In genomic region chr7:150828384-150828783, GRCh38 we compare ENCODE assay signal across 3 cellular contexts.
A peak's percentile ranks its signal among the peaks of the same experiment; 100 is the strongest.
TF ChIP-seq lines count a peak whose summit lies in the region.

No MANE protein-coding gene starts in this region.

TF ChIP-seq in GM23338, 12 proteins besides CTCF, POLR2A, EP300 and RAD21:
- TF ChIP-seq POLR2AphosphoS5 (IDR thresholded peaks at IDR 0.05; ENCODE audit: low read depth) (no peak), CREB1 (CRISPR knock-in tag; IDR thresholded peaks at IDR 0.05; ENCODE audit: low read depth) (no peak)

TF ChIP-seq in HEK293, 187 proteins besides CTCF, POLR2A, EP300 and RAD21:
- TF ChIP-seq ZFP41 (tag by site-specific recombination; IDR thresholded peaks at IDR 0.05; ENCODE audit: borderline replicate concordance) (no peak), ZFP37 (tag by site-specific recombination; IDR thresholded peaks at IDR 0.05) (no peak), ZNF155 (tag by site-specific recombination; IDR thresholded peaks at IDR 0.05) (no peak), KLF16 (tag by site-specific recombination; IDR thresholded peaks at IDR 0.05) (no peak), ZNF24 (tag by site-specific recombination; IDR thresholded peaks at IDR 0.05) (no peak), ZNF18 (tag by site-specific recombination; IDR thresholded peaks at IDR 0.05) (no peak), ZNF664 (tag by site-specific recombination; IDR thresholded peaks at IDR 0.05) (peak; percentile 19; the same call in 1 of the 2 replicates)
- TF ChIP-seq, protein P1, sequence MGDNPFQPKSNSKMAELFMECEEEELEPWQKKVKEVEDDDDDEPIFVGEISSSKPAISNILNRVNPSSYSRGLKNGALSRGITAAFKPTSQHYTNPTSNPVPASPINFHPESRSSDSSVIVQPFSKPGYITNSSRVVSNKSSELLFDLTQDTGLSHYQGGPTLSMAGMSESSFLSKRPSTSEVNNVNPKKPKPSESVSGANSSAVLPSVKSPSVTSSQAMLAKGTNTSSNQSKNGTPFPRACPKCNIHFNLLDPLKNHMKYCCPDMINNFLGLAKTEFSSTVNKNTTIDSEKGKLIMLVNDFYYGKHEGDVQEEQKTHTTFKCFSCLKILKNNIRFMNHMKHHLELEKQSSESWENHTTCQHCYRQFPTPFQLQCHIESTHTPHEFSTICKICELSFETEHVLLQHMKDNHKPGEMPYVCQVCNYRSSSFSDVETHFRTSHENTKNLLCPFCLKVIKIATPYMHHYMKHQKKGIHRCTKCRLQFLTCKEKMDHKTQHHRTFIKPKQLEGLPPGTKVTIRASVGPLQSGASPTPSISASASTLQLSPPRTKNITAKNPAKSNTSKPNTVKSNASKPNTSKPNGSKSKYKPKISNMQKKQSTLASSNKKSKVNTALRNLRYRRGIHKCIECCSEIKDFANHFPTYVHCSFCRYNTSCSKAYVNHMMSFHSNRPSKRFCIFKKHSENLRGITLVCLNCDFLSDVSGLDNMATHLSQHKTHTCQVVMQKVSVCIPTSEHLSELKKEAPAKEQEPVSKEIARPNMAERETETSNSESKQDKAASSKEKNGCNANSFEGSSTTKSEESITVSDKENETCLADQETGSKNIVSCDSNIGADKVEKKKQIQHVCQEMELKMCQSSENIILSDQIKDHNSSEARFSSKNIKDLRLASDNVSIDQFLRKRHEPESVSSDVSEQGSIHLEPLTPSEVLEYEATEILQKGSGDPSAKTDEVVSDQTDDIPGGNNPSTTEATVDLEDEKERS (tag by site-specific recombination; IDR thresholded peaks at IDR 0.05): no peak
- TF ChIP-seq, protein P2, sequence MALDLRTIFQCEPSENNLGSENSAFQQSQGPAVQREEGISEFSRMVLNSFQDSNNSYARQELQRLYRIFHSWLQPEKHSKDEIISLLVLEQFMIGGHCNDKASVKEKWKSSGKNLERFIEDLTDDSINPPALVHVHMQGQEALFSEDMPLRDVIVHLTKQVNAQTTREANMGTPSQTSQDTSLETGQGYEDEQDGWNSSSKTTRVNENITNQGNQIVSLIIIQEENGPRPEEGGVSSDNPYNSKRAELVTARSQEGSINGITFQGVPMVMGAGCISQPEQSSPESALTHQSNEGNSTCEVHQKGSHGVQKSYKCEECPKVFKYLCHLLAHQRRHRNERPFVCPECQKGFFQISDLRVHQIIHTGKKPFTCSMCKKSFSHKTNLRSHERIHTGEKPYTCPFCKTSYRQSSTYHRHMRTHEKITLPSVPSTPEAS (tag by site-specific recombination; IDR thresholded peaks at IDR 0.05): no peak

TF ChIP-seq in K562, 482 proteins besides CTCF, POLR2A, EP300 and RAD21:
- TF ChIP-seq ZNF780A (CRISPR knock-in tag; IDR thresholded peaks at IDR 0.05) (no peak), ZNF146 (CRISPR knock-in tag; IDR thresholded peaks at IDR 0.05; ENCODE audit: unreplicated experiment) (peak; percentile 54), KDM5B (IDR thresholded peaks at IDR 0.05; ENCODE audit: insufficient replicate concordance, low read depth, low read length) (no peak), ZNF224 (CRISPR knock-in tag; IDR thresholded peaks at IDR 0.05) (no peak), ZBTB26 (CRISPR knock-in tag; IDR thresholded peaks at IDR 0.05) (no peak)
- TF ChIP-seq, protein P3, sequence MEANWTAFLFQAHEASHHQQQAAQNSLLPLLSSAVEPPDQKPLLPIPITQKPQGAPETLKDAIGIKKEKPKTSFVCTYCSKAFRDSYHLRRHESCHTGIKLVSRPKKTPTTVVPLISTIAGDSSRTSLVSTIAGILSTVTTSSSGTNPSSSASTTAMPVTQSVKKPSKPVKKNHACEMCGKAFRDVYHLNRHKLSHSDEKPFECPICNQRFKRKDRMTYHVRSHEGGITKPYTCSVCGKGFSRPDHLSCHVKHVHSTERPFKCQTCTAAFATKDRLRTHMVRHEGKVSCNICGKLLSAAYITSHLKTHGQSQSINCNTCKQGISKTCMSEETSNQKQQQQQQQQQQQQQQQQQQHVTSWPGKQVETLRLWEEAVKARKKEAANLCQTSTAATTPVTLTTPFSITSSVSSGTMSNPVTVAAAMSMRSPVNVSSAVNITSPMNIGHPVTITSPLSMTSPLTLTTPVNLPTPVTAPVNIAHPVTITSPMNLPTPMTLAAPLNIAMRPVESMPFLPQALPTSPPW (CRISPR knock-in tag; IDR thresholded peaks at IDR 0.05): no peak
TF ChIP-seq in K562: peak in this region for 1.
